In genomic region chr14:81464253-81465001, GRCh38 we compare ENCODE assay signal across 8 cellular contexts.
DNase-seq lines count a peak whose midpoint lies in the region; ATAC-seq and TF ChIP-seq lines count a peak whose summit lies in the region.

No MANE protein-coding gene starts in this region.

- peak overlapping the region; percentile 61 for H3K27ac ChIP-seq in CD8-positive, alpha-beta memory T cell (ENCODE audit: low read depth, low read length)

- peaks cover 0 to 3% of the 10 kb centered on the region in 2 donors for H3K27me3 Mint-ChIP-seq in CD8-positive, alpha-beta memory T cell
- H3K27me3 Mint-ChIP-seq in nephron progenitor cell (ENCODE audit: low read depth, poor library complexity): no peaks in the 10 kb centered on the region
- H3K27me3 Mint-ChIP-seq in type B pancreatic cell: no peaks in the 10 kb centered on the region

- CTCF ChIA-PET in CD8-positive, alpha-beta memory T cell (lab: Charles Lee): interaction anchor here (0.7 to 2.4 kb wide), 22 partner anchors 8 to 522 kb away, joined by 3 to 11 read pairs (median 4); partner anchors contain the start of genes CEP128 and GTF2A1

- peak; percentile 7 to 75 (median 57) for DNase-seq in CD8-positive, alpha-beta memory T cell
- DNase-seq in NCI-H82 treated with DMSO at 0.1 percent for 48 hours (lab: John Stamatoyannopoulos, UW; ENCODE audit: unreplicated experiment): peak; percentile 64
- peak; percentile 59 to 61 for DNase-seq in activated T-cell treated with anti-CD3 and anti-CD28 coated beads, Interleukin-2, amount 50 U/mL, for 48 hours
- peak; percentile 71 for DNase-seq in fibroblast of pulmonary artery (ENCODE audit: low read depth)
- peak; percentile 63 for DNase-seq in nephron progenitor cell
- DNase-seq in type B pancreatic cell (ENCODE audit: extremely low spot score, unreplicated experiment): no peak

- ATAC-seq in GM19035 (IDR thresholded peaks at IDR 0.05; ENCODE audit: unreplicated experiment) (peak; percentile 70), HG03442 (IDR thresholded peaks at IDR 0.05; ENCODE audit: unreplicated experiment) (peak; percentile 66)

- no peaks in the 10 kb centered on the region for H3K9me3 ChIP-seq in CD8-positive, alpha-beta memory T cell (ENCODE audit: low read length)

- peak overlapping the region; percentile 96 for H3K4me3 ChIP-seq in CD8-positive, alpha-beta memory T cell (ENCODE audit: low read length)
- H3K4me3 ChIP-seq in fibroblast of pulmonary artery (replicated peaks; ENCODE audit: low read depth, low read length): peak overlapping the region; percentile 51

- H3K4me1 ChIP-seq in CD8-positive, alpha-beta memory T cell (ENCODE audit: insufficient read depth, low read length): no peaks in the 10 kb centered on the region

- H3K9me3 Mint-ChIP-seq in CD8-positive, alpha-beta memory T cell: no peaks in the 10 kb centered on the region
- H3K9me3 Mint-ChIP-seq in nephron progenitor cell (peaks cover 8% of the 10 kb centered on the region), type B pancreatic cell (no peaks in the 10 kb centered on the region)

- POLR2A ChIA-PET in CD8-positive, alpha-beta memory T cell (lab: Charles Lee): interaction anchor here (1.7 kb wide), 1 partner anchor 244 kb away, joined by 4 read pairs; the partner anchor contains the start of gene GTF2A1

- H3K4me3 Mint-ChIP-seq in CD8-positive, alpha-beta memory T cell: peak overlapping the region; percentile 85 to 91 (median 89)
- H3K4me3 Mint-ChIP-seq in nephron progenitor cell (peak overlapping the region; percentile 75), type B pancreatic cell (peak overlapping the region; percentile 78)

- TF ChIP-seq CTCF in fibroblast of pulmonary artery (IDR thresholded peaks at IDR 0.05; ENCODE audit: low read length, missing control alignments) (peak; percentile 87), nephron progenitor cell (IDR thresholded peaks at IDR 0.05) (peak; percentile 84), type B pancreatic cell (conservative IDR thresholded peaks at IDR 0.05) (peak; percentile 94)

- H3K27ac Mint-ChIP-seq in CD8-positive, alpha-beta memory T cell: peak overlapping the region in 6 of 8 donors; percentile 83 to 94 (median 89)
- no peak overlapping the region for H3K27ac Mint-ChIP-seq in nephron progenitor cell
- H3K27ac Mint-ChIP-seq in type B pancreatic cell: peak overlapping the region; percentile 13

- H3K36me3 Mint-ChIP-seq in CD8-positive, alpha-beta memory T cell: peaks cover 0 to 2% (median 0%) of the 10 kb centered on the region in 3 donors
- H3K36me3 Mint-ChIP-seq in nephron progenitor cell (ENCODE audit: low read depth) (no peaks in the 10 kb centered on the region), type B pancreatic cell (no peaks in the 10 kb centered on the region)

- H3K27me3 ChIP-seq in CD8-positive, alpha-beta memory T cell (ENCODE audit: insufficient read depth, low read length, poor library complexity, severe bottlenecking): no peaks in the 10 kb centered on the region

- no peaks in the 10 kb centered on the region for H3K36me3 ChIP-seq in CD8-positive, alpha-beta memory T cell (ENCODE audit: insufficient read depth, low read length)

- H3K4me1 Mint-ChIP-seq in CD8-positive, alpha-beta memory T cell: peaks cover 6 to 12% (median 9%) of the 10 kb centered on the region in 3 donors
- H3K4me1 Mint-ChIP-seq in nephron progenitor cell (peaks cover 7% of the 10 kb centered on the region), type B pancreatic cell (ENCODE audit: unreplicated experiment) (peaks cover 6% of the 10 kb centered on the region)
